Comparison of ENCODE assay signal across 8 cellular contexts in the genomic region with DNA sequence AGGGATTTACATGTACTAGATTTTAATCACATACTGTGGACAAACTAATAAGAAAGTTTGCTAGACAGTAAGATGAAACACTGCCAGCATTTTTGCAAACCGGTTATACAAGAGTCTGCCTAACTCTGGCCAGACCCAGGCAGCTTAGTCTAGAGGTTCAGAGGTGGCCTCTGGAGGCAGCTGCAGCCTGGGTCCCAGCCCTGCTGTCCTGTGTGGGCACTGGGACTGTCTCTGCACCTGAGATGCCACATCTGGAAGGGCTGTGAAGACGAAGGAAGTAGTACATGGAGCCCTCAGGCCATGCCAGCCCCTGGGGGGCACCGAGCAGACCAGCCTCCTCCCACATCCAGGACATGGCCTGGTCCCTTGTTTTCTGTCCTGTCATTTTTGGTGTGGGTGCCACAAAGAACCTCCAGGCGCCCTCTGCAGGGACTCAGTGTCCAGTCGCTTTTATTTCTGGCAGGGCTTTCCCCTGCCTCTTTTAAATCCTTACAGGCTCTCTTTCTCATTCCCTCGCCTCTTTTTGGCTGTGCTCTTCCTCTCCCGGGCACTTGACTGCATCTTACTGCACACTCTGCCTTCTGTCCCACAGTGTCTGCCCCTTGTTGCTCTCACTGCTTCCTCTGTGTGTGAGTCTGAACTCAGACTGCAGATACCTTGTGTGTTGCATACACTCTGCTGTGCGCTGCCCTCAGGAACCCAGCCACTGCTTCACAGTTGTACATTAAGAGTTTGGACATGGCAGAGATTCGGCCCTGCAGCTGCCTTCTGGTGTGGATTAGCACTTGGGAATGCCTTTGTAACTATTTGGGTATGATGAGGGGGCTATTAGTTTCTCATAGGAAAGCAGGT.
A peak's percentile ranks its signal among the peaks of the same experiment; 100 is the strongest.
DNase-seq lines count a peak whose midpoint lies in the region; ATAC-seq and TF ChIP-seq lines count a peak whose summit lies in the region.

No MANE protein-coding gene starts in this region.

- no peaks in the 10 kb centered on the region for H3K36me3 Mint-ChIP-seq in progenitor cell of endocrine pancreas (ENCODE audit: insufficient read depth)

- H3K27me3 Mint-ChIP-seq in progenitor cell of endocrine pancreas: peaks cover 4% of the 10 kb centered on the region

- ATAC-seq in GM18867 (IDR thresholded peaks at IDR 0.05; ENCODE audit: unreplicated experiment) (peak; percentile 41), HG03457 (IDR thresholded peaks at IDR 0.05; ENCODE audit: unreplicated experiment) (no peak)

- no peak overlapping the region for H3K27ac Mint-ChIP-seq in progenitor cell of endocrine pancreas

- H3K9me3 Mint-ChIP-seq in progenitor cell of endocrine pancreas (ENCODE audit: low read depth): no peaks in the 10 kb centered on the region

- intact Hi-C loops in head of caudate nucleus (cut with DNase I): loop anchor here (10.0 kb wide), 1 partner anchor 273 kb away; a partner anchor contains a TSS

- peak; percentile 66 to 82 for DNase-seq in AML-193 (lab: John Stamatoyannopoulos, UW)
- peak; percentile 61 for DNase-seq in NCI-H69 (lab: John Stamatoyannopoulos, UW)
- DNase-seq in activated T-cell treated with anti-CD3 and anti-CD28 coated beads, Interleukin-2, amount 50 U/mL, for 48 hours: peak; percentile 55 to 59
- DNase-seq in head of caudate nucleus: peak in 36 of 42 donors; percentile 11 to 80 (median 46)
- no peak for DNase-seq in progenitor cell of endocrine pancreas (ENCODE audit: low spot score, unreplicated experiment)
- no peak for DNase-seq in activated CD4-positive, CD25-positive, alpha-beta regulatory T cell (lab: John Stamatoyannopoulos, UW)

- TF ChIP-seq CTCF in progenitor cell of endocrine pancreas (IDR thresholded peaks at IDR 0.05; ENCODE audit: unreplicated experiment): peak; percentile 65

- no peak overlapping the region for H3K4me3 Mint-ChIP-seq in progenitor cell of endocrine pancreas (ENCODE audit: low read depth)

- no peaks in the 10 kb centered on the region for H3K4me1 Mint-ChIP-seq in progenitor cell of endocrine pancreas (ENCODE audit: low read depth)

Comparison
In these comparisons a context has a peak if more than half of its experiments do, and no peak if none do; other contexts are left out.
1. DNase-seq: peak in AML-193 (2 of 2), NCI-H69 (single experiment), activated T-cell treated with anti-CD3 and anti-CD28 coated beads, Interleukin-2, amount 50 U/mL, for 48 hours (2 of 2) and head of caudate nucleus (36 of 42); none in progenitor cell of endocrine pancreas (single experiment) and activated CD4-positive, CD25-positive, alpha-beta regulatory T cell (0 of 4).